In genomic region chr14:51092965-51093364, GRCh38 we compare ENCODE assay signal across 1 cellular context.
TF ChIP-seq lines count a peak whose summit lies in the region.

No MANE protein-coding gene starts in this region.

TF ChIP-seq in HEK293, 187 proteins besides CTCF, POLR2A, EP300 and RAD21 (continued from another document):
- TF ChIP-seq ZNF518A (tag by site-specific recombination; conservative IDR thresholded peaks at IDR 0.05; ENCODE audit: low read depth), result no peak
- peak; percentile 40; the same call in 1 of the 2 replicates for TF ChIP-seq ZFHX2 (tag by site-specific recombination; conservative IDR thresholded peaks at IDR 0.05)
- peak; percentile 42; the same call in 1 of the 2 replicates for TF ChIP-seq EGR2 (tag by site-specific recombination; IDR thresholded peaks at IDR 0.05; ENCODE audit: low read depth)
- TF ChIP-seq ZNF416 (tag by site-specific recombination; IDR thresholded peaks at IDR 0.05), result no peak
- no peak for TF ChIP-seq ZBTB6 (tag by site-specific recombination; IDR thresholded peaks at IDR 0.05)
- TF ChIP-seq ZBTB1 (tag by site-specific recombination; IDR thresholded peaks at IDR 0.05), result no peak
- no peak for TF ChIP-seq ZNF248 (tag by site-specific recombination; IDR thresholded peaks at IDR 0.05)
- TF ChIP-seq MZF1 (tag by site-specific recombination; IDR thresholded peaks at IDR 0.05; ENCODE audit: borderline replicate concordance), result no peak
